Comparison of ENCODE assay signal across 8 cellular contexts in the genomic region with DNA sequence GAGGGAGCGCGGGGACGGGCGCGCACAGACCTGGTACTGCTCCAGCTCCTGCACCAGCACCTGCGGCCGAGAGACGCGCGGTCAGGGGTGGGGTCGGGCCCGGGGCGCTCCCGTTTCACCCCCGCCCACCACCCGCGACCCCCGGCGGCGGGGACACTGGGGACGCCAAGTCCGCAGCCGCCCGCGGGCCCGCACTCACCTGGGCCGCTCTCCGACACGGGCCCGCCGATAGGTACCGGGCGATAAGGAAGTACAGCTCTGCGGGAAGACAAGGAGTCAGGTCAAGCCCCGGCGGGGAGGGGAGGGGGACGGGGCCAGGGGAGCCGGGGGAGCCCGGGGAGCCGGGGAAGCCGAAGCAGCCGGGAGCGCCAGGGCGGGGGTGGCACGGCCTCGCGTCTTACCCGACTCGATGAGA. TPM values are rescaled to one million over a fixed set of nuclear protein-coding genes. Genes with fewer than 3 reads are reported as not detected.
A peak's percentile ranks its signal among the peaks of the same experiment; 100 is the strongest.
DNase-seq lines count a peak whose midpoint lies in the region; ATAC-seq and TF ChIP-seq lines count a peak whose summit lies in the region.

No MANE protein-coding gene starts in this region.

- ATAC-seq in GM18907 (IDR thresholded peaks at IDR 0.05; ENCODE audit: unreplicated experiment) (peak; percentile 11), HG03460 (IDR thresholded peaks at IDR 0.05; ENCODE audit: unreplicated experiment) (peak; percentile 5), omental fat pad (ENCODE audit: low FRiP score) (peak; percentile 11)

- H3K4me3 ChIP-seq in AG09309 (ENCODE audit: control insufficient read depth, low read depth, low read length): peak overlapping the region; percentile 69
- peak overlapping the region; percentile 66 for H3K4me3 ChIP-seq in fibroblast of mammary gland (ENCODE audit: control insufficient read depth, low read depth, low read length)

- TF ChIP-seq CTCF in AG09309 (IDR thresholded peaks at IDR 0.05; ENCODE audit: control insufficient read depth, insufficient read depth, low read depth, low read length, missing control alignments): no peak
- no peak for TF ChIP-seq CTCF in fibroblast of mammary gland (conservative IDR thresholded peaks at IDR 0.05; ENCODE audit: control insufficient read depth, insufficient read depth, low read depth, low read length)
- no peak for TF ChIP-seq CTCF in omental fat pad (IDR thresholded peaks at IDR 0.05)

- no peak for DNase-seq in AG09309 (ENCODE audit: low read depth)
- peak; percentile 15 to 42 for DNase-seq in activated CD4-positive, alpha-beta T cell treated with anti-CD3 and anti-CD28 coated beads, Interleukin-2, amount 50 U/mL, for 4 hours
- DNase-seq in fibroblast of mammary gland (ENCODE audit: low read depth): no peak
- no peak for DNase-seq in omental fat pad (ENCODE audit: low spot score)
- no peak for DNase-seq in iPS-NIHi7 (ENCODE audit: extremely low spot score)
- no peak for DNase-seq in NCI-H187 treated with DMSO at 0.1 percent for 48 hours (lab: John Stamatoyannopoulos, UW)

RNA-seq across cellular contexts. Expression of gene BRWD1, which starts 0.4 kb away (rescaled TPM):
- total RNA-seq in omental fat pad: 10 to 100 TPM; 41.7 to 69.0 (median 47.1) TPM

RNA-seq across cellular contexts. Expression of gene HMGN1, which starts 35.8 kb away (rescaled TPM):
- 10 to 100 TPM; 54.0 to 75.8 (median 60.3) TPM for total RNA-seq in omental fat pad

Comparison
In these comparisons a context has a peak if more than half of its experiments do, and no peak if none do; other contexts are left out.
1. DNase-seq: peak in activated CD4-positive, alpha-beta T cell treated with anti-CD3 and anti-CD28 coated beads, Interleukin-2, amount 50 U/mL, for 4 hours (2 of 2); none in AG09309 (single experiment), fibroblast of mammary gland (single experiment), omental fat pad (single experiment), iPS-NIHi7 (single experiment) and NCI-H187 treated with DMSO at 0.1 percent for 48 hours (single experiment).
2. Peak in every context shown above with its lines, with median percentiles within 50 percentile points of each other: ATAC-seq.